Comparison of ENCODE assay signal across 8 cellular contexts in the genomic region with DNA sequence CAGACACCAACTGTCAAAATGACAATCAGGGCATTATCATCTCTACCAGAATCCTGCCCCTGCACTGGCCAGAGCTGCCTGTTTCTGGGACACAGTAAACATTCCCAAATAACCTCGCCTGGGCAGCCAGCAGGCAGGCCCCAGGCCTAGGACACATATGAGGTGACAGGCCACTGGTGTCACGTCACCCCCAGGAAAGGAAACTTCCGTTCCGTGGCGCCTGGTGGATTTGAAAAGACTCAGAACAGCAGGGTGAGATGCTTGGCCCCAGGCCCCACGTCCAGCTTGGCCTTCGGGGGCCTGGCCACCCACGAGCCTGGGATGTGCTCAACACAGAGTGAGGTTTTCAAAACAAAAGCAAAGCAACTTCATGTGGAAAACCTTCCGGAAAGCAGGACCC. TPM values are rescaled to one million over a fixed set of nuclear protein-coding genes. Genes with fewer than 3 reads are reported as not detected.
DNase-seq lines count a peak whose midpoint lies in the region; ATAC-seq, FAIRE-seq and TF ChIP-seq lines count a peak whose summit lies in the region.

No MANE protein-coding gene starts in this region.

- WGBS in heart right ventricle, 2 donors, result 45 to 74% methylated on average over 9 of the region's 9 CpGs
- 37 to 46% (median 45%) methylated on average over 9 of the region's 9 CpGs for WGBS in small intestine, 3 donors

- peak; percentile 56 for FAIRE-seq in GM18507 (lab: Jason Lieb, UNC)
- FAIRE-seq in small intestine (lab: Jason Lieb, UNC), result no peak

- H3K4me1 ChIP-seq in heart right ventricle (peaks cover 0 to 67% (median 11%) of the 10 kb centered on the region in 9 donors), small intestine (ENCODE audit: control insufficient read depth in 2 of 2, insufficient read depth in 1 of 2, low read depth in 1 of 2, low read length in 1 of 2) (peaks cover 2 to 11% of the 10 kb centered on the region in 2 donors)

- peak overlapping the region in 9 of 10 donors; percentile 63 to 77 (median 74) for H3K4me3 ChIP-seq in heart right ventricle
- H3K4me3 ChIP-seq in small intestine (ENCODE audit: low read depth in 1 of 2, low read length in 2 of 2), result peak overlapping the region; percentile 78 to 88

- intact Hi-C loops in heart right ventricle (cut with DNase I), result loop anchor here in 1 of 10 donors (10.0 kb wide), 1 partner anchor 52 kb away; no protein-coding TSS in a partner anchor

- TF ChIP-seq CTCF in VCaP (conservative IDR thresholded peaks at IDR 0.05), result no peak
- no peak for TF ChIP-seq CTCF in heart right ventricle (IDR thresholded peaks at IDR 0.05)

- ATAC-seq in heart right ventricle (peak in 6 of 8 donors; percentile 3 to 52 (median 19)), HG03135 (IDR thresholded peaks at IDR 0.05; ENCODE audit: unreplicated experiment) (no peak), GM21360 (IDR thresholded peaks at IDR 0.05; ENCODE audit: unreplicated experiment) (no peak)

- H3K9me3 ChIP-seq in heart right ventricle (no peaks in the 10 kb centered on the region), small intestine (ENCODE audit: control insufficient read depth, low read depth) (no peaks in the 10 kb centered on the region)

- DNase-seq in GM18507 (ENCODE audit: extremely low spot score, insufficient read length, low read depth), result no peak
- no peak for DNase-seq in heart right ventricle
- no peak for DNase-seq in small intestine
- DNase-seq in islet precursor cell, result no peak
- DNase-seq in AG08395 (ENCODE audit: low spot score), result no peak

- H3K27ac ChIP-seq in VCaP, result peak overlapping the region; percentile 90
- H3K27ac ChIP-seq in heart right ventricle, result peak overlapping the region in 6 of 10 donors; percentile 0 to 90 (median 50)
- peak overlapping the region; percentile 24 to 65 for H3K27ac ChIP-seq in small intestine (ENCODE audit: low read depth in 1 of 2, low read length in 1 of 2)

- H3K36me3 ChIP-seq in heart right ventricle, result no peaks in the 10 kb centered on the region
- H3K36me3 ChIP-seq in small intestine (ENCODE audit: control insufficient read depth in 2 of 2, insufficient read depth in 2 of 2, low read length in 2 of 2), result no peaks in the 10 kb centered on the region

- H3K27me3 ChIP-seq in heart right ventricle (no peaks in the 10 kb centered on the region), small intestine (ENCODE audit: control insufficient read depth in 2 of 2, insufficient read depth in 2 of 2, low read length in 2 of 2) (no peaks in the 10 kb centered on the region)

RNA-seq across cellular contexts. Expression of a gene that starts 1.3 kb away (rescaled TPM):
- total RNA-seq in heart right ventricle, result 10 to 100 TPM; 16.2 to 51.0 (median 21.3) TPM
- polyA plus RNA-seq in heart right ventricle (1 to 10 TPM; 2.3 to 8.9 TPM), small intestine (1 to 10 TPM in 2 of 3 donors, under 1 TPM in 1; 0.67 to 8.8 (median 4.6) TPM)

Comparison
In these comparisons a context has a peak if more than half of its experiments do, and no peak if none do; other contexts are left out.
1. ATAC-seq: peak in heart right ventricle (6 of 8); none in HG03135 (single experiment) and GM21360 (single experiment).
2. Peak in every context shown above with its lines, with median percentiles within 50 percentile points of each other: H3K27ac ChIP-seq.